ENCODE assay signal across 9 cellular contexts in genomic region chr3:195522254-195523023, GRCh38. TPM values are rescaled to one million over a fixed set of nuclear protein-coding genes. Genes with fewer than 3 reads are reported as not detected.
DNase-seq lines count a peak whose midpoint lies in the region; TF ChIP-seq lines count a peak whose summit lies in the region.
"Had no signal": no experiment of that assay in that cellular context is flagged by ENCODE, and none has a peak within 500 bp of the region (broad histone marks: within the 10 kb centered on the region; RNA-seq: fewer than 3 reads in every experiment).

No MANE protein-coding gene starts in this region.

- H2AFZ ChIP-seq in GM23248: no peak overlapping the region
- no peak overlapping the region for H2AFZ ChIP-seq in mesenchymal stem cell (ENCODE audit: low read depth, low read length)

- H3K36me3 ChIP-seq in CD8-positive, alpha-beta memory T cell (ENCODE audit: insufficient read depth, low read length): peaks cover 29% of the 10 kb centered on the region
- H3K36me3 ChIP-seq in GM23248 (ENCODE audit: low read depth) (peaks cover 9% of the 10 kb centered on the region; the same call in 1 of the 2 replicates), mesenchymal stem cell (ENCODE audit: control insufficient read depth in 1 of 2, insufficient read depth in 2 of 2, low read depth in 1 of 2, low read length in 2 of 2) (peaks cover 15 to 35% of the 10 kb centered on the region in 2 experiments)

- in situ Hi-C loops in GM23248 (cut with MboI): loop anchor here (5.0 to 25.0 kb wide), 2 partner anchors 250 to 410 kb away; partner anchors contain the start of gene XXYLT1

- H3K23ac ChIP-seq in mesenchymal stem cell (ENCODE audit: low read length in 2 of 2): no peak overlapping the region

- H4K8ac ChIP-seq in mesenchymal stem cell (ENCODE audit: low read length): no peak overlapping the region

- no peak overlapping the region for H3K4me2 ChIP-seq in GM23248 (ENCODE audit: unreplicated experiment)
- no peak overlapping the region for H3K4me2 ChIP-seq in mesenchymal stem cell (ENCODE audit: low read length, poor library complexity, severe bottlenecking)

- H3K79me2 ChIP-seq in GM23248 (ENCODE audit: insufficient read depth): peaks cover 21% of the 10 kb centered on the region; the same call in 1 of the 2 replicates

- peak overlapping the region in 7 of 8 donors; percentile 31 to 68 (median 56) for H3K27ac Mint-ChIP-seq in CD8-positive, alpha-beta memory T cell
- H3K27ac Mint-ChIP-seq: T-helper 1 cell treated with Interleukin-12 subunit alpha and Interleukin-12 subunit beta and Interleukin-4 antibody, amounts not matched to agents 30 μg/mL and 1 μg/mL, for 36 hours had no signal

- H3K4ac ChIP-seq in mesenchymal stem cell (ENCODE audit: low read depth in 1 of 2, low read length in 2 of 2): no peak overlapping the region

- H2AK5ac ChIP-seq in mesenchymal stem cell (ENCODE audit: low read length, severe bottlenecking): no peak overlapping the region

- intact Hi-C loops in posterior vena cava (cut with DNase I): loop anchor here (2.0 to 10.0 kb wide), 3 partner anchors 252 to 848 kb away; partner anchors contain the start of genes FAM43A (in 1 of the 2), LSG1 (in 1 of the 2) and XXYLT1 (in 1 of the 2)

- 56 to 58% methylated on average over 6 of the region's 6 CpGs for WGBS in GM23248 (ENCODE audit: low coverage in 1 of 2, low lambda C conversion rate in 2 of 2, missing lambda C conversion rate in 2 of 2), 2 experiments
- 93% methylated on average over 4 of the region's 6 CpGs for WGBS in mesenchymal stem cell

- H3K9ac ChIP-seq in GM23248: no peak overlapping the region
- H3K9ac ChIP-seq in mesenchymal stem cell (ENCODE audit: low read length): peak overlapping the region; percentile 61

- H3K9me2 ChIP-seq in GM23248 (ENCODE audit: insufficient read depth): no peaks in the 10 kb centered on the region

- no peak overlapping the region for H3K18ac ChIP-seq in mesenchymal stem cell (ENCODE audit: low read depth in 1 of 2, low read length in 2 of 2)

- no peak overlapping the region for H3K4me3 ChIP-seq in CD8-positive, alpha-beta memory T cell (ENCODE audit: low read length)
- H3K4me3 ChIP-seq in GM23248: no peak overlapping the region
- H3K4me3 ChIP-seq in mesenchymal stem cell (ENCODE audit: insufficient read depth in 1 of 2, low read depth in 1 of 2, low read length in 2 of 2): no peak overlapping the region

- no peak overlapping the region for H3K27ac ChIP-seq in CD8-positive, alpha-beta memory T cell (ENCODE audit: low read depth, low read length)
- no peak overlapping the region for H3K27ac ChIP-seq in GM23248
- no peak overlapping the region for H3K27ac ChIP-seq in mesenchymal stem cell (ENCODE audit: low read length, poor library complexity, severe bottlenecking)

- H3K14ac ChIP-seq in mesenchymal stem cell (ENCODE audit: low read length in 2 of 2): no peak overlapping the region

- H2BK5ac ChIP-seq in mesenchymal stem cell (ENCODE audit: low read depth, low read length, poor library complexity, severe bottlenecking): no peak overlapping the region

- H3K9me3 ChIP-seq in CD8-positive, alpha-beta memory T cell (ENCODE audit: low read length): no peaks in the 10 kb centered on the region
- H3K9me3 ChIP-seq in GM23248 (ENCODE audit: low read depth) (no peaks in the 10 kb centered on the region), mesenchymal stem cell (ENCODE audit: control insufficient read depth, low read length) (no peaks in the 10 kb centered on the region)

- peaks cover 43 to 66% (median 57%) of the 10 kb centered on the region in 3 donors for H3K4me1 Mint-ChIP-seq in CD8-positive, alpha-beta memory T cell

- H3K9me3 Mint-ChIP-seq in CD8-positive, alpha-beta memory T cell: no peaks in the 10 kb centered on the region
- H3K9me3 Mint-ChIP-seq: T-helper 1 cell treated with Interleukin-12 subunit alpha and Interleukin-12 subunit beta and Interleukin-4 antibody, amounts not matched to agents 30 μg/mL and 1 μg/mL, for 36 hours had no signal

- no peak overlapping the region for H2BK12ac ChIP-seq in mesenchymal stem cell (ENCODE audit: low read length in 2 of 2)

- POLR2A ChIA-PET in CD8-positive, alpha-beta memory T cell (lab: Charles Lee): interaction anchor here (0.9 to 1.0 kb wide), 3 partner anchors 11 to 251 kb away, joined by 3 to 5 read pairs (median 4); no protein-coding TSS in a partner anchor
- POLR2A ChIA-PET in HEK293T (lab: Yijun Ruan, JAX): interaction anchor here (1.1 kb wide), 1 partner anchor 252 kb away, joined by 3 read pairs; the partner anchor contains the start of gene XXYLT1

- no peaks in the 10 kb centered on the region for H4K20me1 ChIP-seq in GM23248 (ENCODE audit: insufficient read depth)

- H2BK120ac ChIP-seq in mesenchymal stem cell (ENCODE audit: low read depth, low read length): no peak overlapping the region

- H3K79me1 ChIP-seq in mesenchymal stem cell (replicated peaks; ENCODE audit: low read length, poor library complexity, severe bottlenecking): peaks cover 21% of the 10 kb centered on the region

- no peaks in the 10 kb centered on the region for H3K27me3 Mint-ChIP-seq in CD8-positive, alpha-beta memory T cell

- CTCF ChIA-PET in CD8-positive, alpha-beta memory T cell (lab: Charles Lee): interaction anchor here (0.6 to 6.3 kb wide), 24 partner anchors 8 to 874 kb away, joined by 3 to 69 read pairs (median 4); partner anchors contain the start of genes LSG1, PPP1R2 and XXYLT1
- CTCF ChIA-PET in HEK293T (lab: Yijun Ruan, JAX): interaction anchor here (0.5 to 1.4 kb wide), 2 partner anchors 251 to 836 kb away, joined by 3 to 7 read pairs; partner anchors contain the start of gene XXYLT1

- no peak overlapping the region for H2BK15ac ChIP-seq in mesenchymal stem cell (ENCODE audit: low read depth, poor library complexity, severe bottlenecking)

- peaks cover 46% of the 10 kb centered on the region for H3K4me1 ChIP-seq in CD8-positive, alpha-beta memory T cell (ENCODE audit: insufficient read depth, low read length)
- H3K4me1 ChIP-seq in GM23248 (ENCODE audit: insufficient read depth) (no peaks in the 10 kb centered on the region), mesenchymal stem cell (ENCODE audit: control insufficient read depth, insufficient read depth, low read depth, low read length) (no peaks in the 10 kb centered on the region)

- peaks cover 5 to 70% (median 9%) of the 10 kb centered on the region in 3 donors for H3K36me3 Mint-ChIP-seq in CD8-positive, alpha-beta memory T cell

- no peak overlapping the region for H4K91ac ChIP-seq in mesenchymal stem cell (ENCODE audit: low read length)

- H3F3A ChIP-seq in GM23248 (ENCODE audit: insufficient read depth): peaks cover 13% of the 10 kb centered on the region

- H3K27me3 ChIP-seq in CD8-positive, alpha-beta memory T cell (ENCODE audit: insufficient read depth, low read length, poor library complexity, severe bottlenecking): no peaks in the 10 kb centered on the region
- H3K27me3 ChIP-seq in GM23248 (replicated peaks; ENCODE audit: insufficient read depth) (no peaks in the 10 kb centered on the region), mesenchymal stem cell (ENCODE audit: control insufficient read depth in 1 of 2, insufficient read depth in 1 of 2, low read length in 2 of 2) (no peaks in the 10 kb centered on the region)

- no peak overlapping the region for H3K4me3 Mint-ChIP-seq in CD8-positive, alpha-beta memory T cell
- H3K4me3 Mint-ChIP-seq: T-helper 1 cell treated with Interleukin-12 subunit alpha and Interleukin-12 subunit beta and Interleukin-4 antibody, amounts not matched to agents 30 μg/mL and 1 μg/mL, for 36 hours had no signal

- DNase-seq in CD8-positive, alpha-beta memory T cell: peak in 2 of 5 donors; percentile 38 to 48
- DNase-seq in GM23248 (peak; percentile 67), NCI-H774 (lab: John Stamatoyannopoulos, UW) (peak; percentile 63), cerebellar cortex (ENCODE audit: low spot score) (peak; percentile 58), mesenchymal stem cell (peak; percentile 43), HEK293T (ENCODE audit: extremely low spot score) (no peak), posterior vena cava (ENCODE audit: low spot score) (no peak), SHP77 (lab: John Stamatoyannopoulos, UW) (no peak)

TF ChIP-seq in HEK293T, 16 proteins besides CTCF, POLR2A, EP300 and RAD21:
- TF ChIP-seq CTBP1 (IDR thresholded peaks at IDR 0.05; ENCODE audit: borderline replicate concordance): no peak
- no peak for TF ChIP-seq TARDBP (IDR thresholded peaks at IDR 0.05)
- no peak for TF ChIP-seq LEF1 (IDR thresholded peaks at IDR 0.05; ENCODE audit: borderline replicate concordance)
- no peak for TF ChIP-seq SUZ12 (IDR thresholded peaks at IDR 0.05)

RNA-seq across cellular contexts. Expression of gene PPP1R2, which starts 20.7 kb away (rescaled TPM):
- total RNA-seq in CD8-positive, alpha-beta memory T cell: 100 to 1,000 TPM; 106 to 109 TPM
- polyA plus RNA-seq in CD8-positive, alpha-beta memory T cell: 209 TPM
- total RNA-seq in GM23248 (2014; rRNA removed; shearing (Covaris generic)): 50.9 and 52.4 TPM in 2 replicates
- 55.8 and 68.2 TPM in 2 replicates for polyA plus RNA-seq in GM23248 (2016; fragmentation: Nextera tagmentation; extraction: Ambion mirVana)
- 22.1 TPM for polyA plus RNA-seq in mesenchymal stem cell (2013, experiment 1 of 2)
- 24.1 TPM for polyA plus RNA-seq in mesenchymal stem cell (2013, experiment 2 of 2)
- 10 to 100 TPM; 56.7 to 62.6 TPM for total RNA-seq in posterior vena cava

Comparison
In these comparisons a context has a peak if more than half of its experiments do, and no peak if none do; other contexts are left out.
1. DNase-seq: peak in GM23248 (single experiment), NCI-H774 (single experiment), cerebellar cortex (single experiment) and mesenchymal stem cell (single experiment); none in HEK293T (single experiment), posterior vena cava (single experiment) and SHP77 (0 of 2).